ENCODE assay signal across 8 cellular contexts in the genomic region with DNA sequence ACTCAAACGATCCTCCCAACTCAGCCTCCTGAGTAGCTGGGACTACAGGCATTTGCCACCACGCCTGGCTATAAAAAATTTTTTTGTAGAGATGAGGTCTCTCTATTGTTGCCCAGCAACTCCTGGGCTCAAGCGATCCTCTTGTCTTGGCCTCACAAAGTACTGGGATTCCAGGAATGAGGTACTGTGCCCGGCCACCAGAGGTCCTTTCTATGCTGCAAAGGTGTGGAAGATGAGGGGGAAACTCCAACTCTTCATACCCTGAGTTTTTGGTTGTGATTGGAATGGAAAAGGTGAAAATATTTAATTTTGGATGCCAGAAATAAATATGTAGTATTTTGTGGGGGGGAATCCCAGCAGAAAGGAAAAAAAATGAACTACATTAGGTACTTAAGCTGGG. TPM values are rescaled to one million over a fixed set of nuclear protein-coding genes. Genes with fewer than 3 reads are reported as not detected.
DNase-seq lines count a peak whose midpoint lies in the region; ATAC-seq and TF ChIP-seq lines count a peak whose summit lies in the region.

No MANE protein-coding gene starts in this region.

- no peak overlapping the region for H2BK120ac ChIP-seq in mesendoderm (ENCODE audit: low read depth, low read length)

- H3K4me1 ChIP-seq in body of pancreas: no peaks in the 10 kb centered on the region
- H3K4me1 ChIP-seq in mesendoderm (ENCODE audit: control insufficient read depth, low read depth, low read length): no peaks in the 10 kb centered on the region

- no peak overlapping the region for H3K56ac ChIP-seq in mesendoderm (ENCODE audit: low read length)

- no peak overlapping the region for H3K9ac ChIP-seq in mesendoderm (ENCODE audit: low read length)

- no peak overlapping the region for H3K4me2 ChIP-seq in mesendoderm (ENCODE audit: low read length)

- H4K5ac ChIP-seq in mesendoderm (ENCODE audit: low read length): no peak overlapping the region

- H3K27me3 ChIP-seq in body of pancreas (no peaks in the 10 kb centered on the region), mesendoderm (ENCODE audit: insufficient read depth, low read length, poor library complexity) (no peaks in the 10 kb centered on the region)

- H3K36me3 ChIP-seq in body of pancreas (replicated peaks in 1 of 2; ENCODE audit: insufficient read depth in 1 of 2, low read depth in 2 of 2): no peaks in the 10 kb centered on the region
- no peaks in the 10 kb centered on the region for H3K36me3 ChIP-seq in mesendoderm (ENCODE audit: control insufficient read depth, insufficient read depth, low read length)

- DNase-seq in NCI-H2227 (lab: John Stamatoyannopoulos, UW; ENCODE audit: unreplicated experiment) (peak; percentile 6), NCI-H2227 treated with DMSO at 0.1 percent for 48 hours (lab: John Stamatoyannopoulos, UW) (no peak), body of pancreas (peak; percentile 31 to 58 (median 40)), mesendoderm (peak; percentile 60), hypothalamus (lab: John Stamatoyannopoulos, UW) (no peak), immature natural killer cell (no peak)

- H3K9me3 Mint-ChIP-seq in immature natural killer cell: no peaks in the 10 kb centered on the region

- H3K4me3 ChIP-seq in body of pancreas: no peak overlapping the region
- H3K4me3 ChIP-seq in mesendoderm (ENCODE audit: low read length): no peak overlapping the region

- TF ChIP-seq POLR2A in body of pancreas (IDR thresholded peaks at IDR 0.05): no peak

- H3K79me1 ChIP-seq in mesendoderm (ENCODE audit: low read length): no peaks in the 10 kb centered on the region

- H3K27me3 Mint-ChIP-seq in immature natural killer cell (ENCODE audit: low read depth in 3 of 3): peaks cover 0 to 2% (median 2%) of the 10 kb centered on the region in 3 donors

- H3K4me3 Mint-ChIP-seq in immature natural killer cell: no peak overlapping the region

- H3K36me3 Mint-ChIP-seq in immature natural killer cell: peaks cover 0 to 3% (median 0%) of the 10 kb centered on the region in 3 donors

- no peak overlapping the region for H2AK5ac ChIP-seq in mesendoderm (ENCODE audit: low read length)

- H4K8ac ChIP-seq in mesendoderm (ENCODE audit: low read depth, low read length): no peak overlapping the region

- no peaks in the 10 kb centered on the region for H3K79me2 ChIP-seq in mesendoderm (ENCODE audit: control insufficient read depth, insufficient read depth, low read length)

- no peak overlapping the region for H2BK5ac ChIP-seq in mesendoderm (ENCODE audit: low read length)

- no peaks in the 10 kb centered on the region for H3K9me3 ChIP-seq in body of pancreas

- intact Hi-C loops in body of pancreas (cut with DNase I): no loop called here

- no peak overlapping the region for H3K27ac ChIP-seq in body of pancreas
- H3K27ac ChIP-seq in mesendoderm (ENCODE audit: low read depth, low read length): no peak overlapping the region

- no peak overlapping the region for H3K23ac ChIP-seq in mesendoderm (ENCODE audit: low read length)

- no peak overlapping the region for H3K18ac ChIP-seq in mesendoderm (ENCODE audit: low read length)

- no peak overlapping the region for H2BK15ac ChIP-seq in mesendoderm (replicated peaks; ENCODE audit: low read depth)

- no peak overlapping the region for H3K27ac Mint-ChIP-seq in immature natural killer cell

- ATAC-seq in body of pancreas (peak; percentile 50), GM18870 (IDR thresholded peaks at IDR 0.05; ENCODE audit: unreplicated experiment) (no peak)

- WGBS in body of pancreas, 2 donors: 61% methylated on average over 4 of the region's 4 CpGs
- WGBS in mesendoderm (ENCODE audit: extremely low coverage, insufficient coverage, low lambda C conversion rate): no CpG with 5 or more reads among the region's 4 CpGs

- H3K4ac ChIP-seq in mesendoderm (ENCODE audit: low read depth, low read length): no peak overlapping the region

- TF ChIP-seq CTCF in LNCAP (IDR thresholded peaks at IDR 0.05): peak; percentile 56; the same call in 1 of the 2 replicates
- TF ChIP-seq CTCF in body of pancreas (IDR thresholded peaks at IDR 0.05): peak; percentile 25 to 65 (median 56)

- peaks cover 0 to 2% of the 10 kb centered on the region in 2 donors for H3K4me1 Mint-ChIP-seq in immature natural killer cell

RNA-seq across cellular contexts. Expression of gene MRPL33, which starts 36.0 kb away (rescaled TPM):
- total RNA-seq in body of pancreas: 10 to 100 TPM; 26.5 to 92.0 TPM
- polyA plus RNA-seq in mesendoderm (2013, experiment 1 of 2): 299 TPM
- 308 TPM for polyA plus RNA-seq in mesendoderm (2013, experiment 2 of 2)
- polyA plus RNA-seq in immature natural killer cell: 100 to 1,000 TPM; 190 to 266 (median 238) TPM

Comparison
In these comparisons a context has a peak if more than half of its experiments do, and no peak if none do; other contexts are left out.
1. DNase-seq: peak in NCI-H2227 (single experiment), body of pancreas (4 of 4) and mesendoderm (single experiment); none in NCI-H2227 treated with DMSO at 0.1 percent for 48 hours (single experiment), hypothalamus (0 of 51) and immature natural killer cell (0 of 3).